14 cellular contexts compared by ENCODE assay signal in genomic region chr4:78567502-78568075, GRCh38. TPM values are rescaled to one million over a fixed set of nuclear protein-coding genes. Genes with fewer than 3 reads are reported as not detected.
A peak's percentile ranks its signal among the peaks of the same experiment; 100 is the strongest.
DNase-seq lines count a peak whose midpoint lies in the region; ATAC-seq, FAIRE-seq and TF ChIP-seq lines count a peak whose summit lies in the region.
"Had no signal": no experiment of that assay in that cellular context is flagged by ENCODE, and none has a peak within 500 bp of the region (broad histone marks: within the 10 kb centered on the region; RNA-seq: fewer than 3 reads in every experiment).

No MANE protein-coding gene starts in this region.

- H3K9me3 ChIP-seq in pancreas, result no peaks in the 10 kb centered on the region
- H3K9me3 ChIP-seq: Peyer's patch had no signal

- 94 to 96% methylated on average over 2 of the region's 2 CpGs for WGBS in pancreas, 2 donors

- FAIRE-seq in GM18507 (lab: Jason Lieb, UNC) (peak; percentile 18), pancreas (lab: Jason Lieb, UNC) (no peak)

- peaks cover 0 to 17% (median 12%) of the 10 kb centered on the region in 3 donors for H3K4me1 ChIP-seq in pancreas

- H3K27ac ChIP-seq in pancreas, result peak overlapping the region in 3 of 4 donors; percentile 0 to 58 (median 47)
- H3K27ac ChIP-seq: Peyer's patch had no signal

- no peaks in the 10 kb centered on the region for H3K36me3 Mint-ChIP-seq in chondrocyte (ENCODE audit: low read depth)
- H3K36me3 Mint-ChIP-seq: natural killer cell treated with Interleukin-12 subunit alpha and Interleukin-12 subunit beta and Interleukin-15 and Interleukin-18, amount 100 ng/mL, for 72 hours had no signal

- intact Hi-C loops in pancreas (cut with DNase I), result no loop called here

- peak; percentile 2 for ATAC-seq in HG03354 (IDR thresholded peaks at IDR 0.05; ENCODE audit: poor library complexity, severe bottlenecking, unreplicated experiment)
- no peak for ATAC-seq in pancreas
- ATAC-seq in HG03045 (IDR thresholded peaks at IDR 0.05; ENCODE audit: unreplicated experiment), result no peak

- DNase-seq in GM18507 (ENCODE audit: extremely low spot score, insufficient read length, low read depth), result no peak
- DNase-seq in chondrocyte (ENCODE audit: low spot score), result no peak
- DNase-seq in pancreas, result no peak
- DNase-seq in NCI-H1436 treated with DMSO at 0.1 percent for 48 hours (lab: John Stamatoyannopoulos, UW), result no peak
- DNase-seq in middle frontal gyrus (ENCODE audit: extremely low spot score, low spot score), result no peak
- DNase-seq in activated effector memory CD4-positive, alpha-beta T cell treated with Interleukin-2 at 50 U/mL for 16 hours, result no peak
- DNase-seq: activated B cell treated with CpG ODN at 0.5 μM for 24 hours, activated gamma-delta T cell treated with Interleukin-2 at 50 U/mL for 16 hours, NCI-H2171, NCI-H748 treated with DMSO at 0.1 percent for 48 hours, Peyer's patch had no signal

- H3K27ac Mint-ChIP-seq in chondrocyte (ENCODE audit: unreplicated experiment), result peak overlapping the region; percentile 41
- H3K27ac Mint-ChIP-seq: activated B cell treated with CpG ODN at 0.5 μM for 24 hours; natural killer cell treated with Interleukin-12 subunit alpha and Interleukin-12 subunit beta and Interleukin-15 and Interleukin-18, amount 100 ng/mL, for 72 hours had no signal

- no peaks in the 10 kb centered on the region for H3K36me3 ChIP-seq in pancreas
- H3K36me3 ChIP-seq: Peyer's patch had no signal

- no peaks in the 10 kb centered on the region for H3K27me3 ChIP-seq in pancreas
- H3K27me3 ChIP-seq: Peyer's patch had no signal

- no peak overlapping the region for H3K4me3 ChIP-seq in pancreas
- H3K4me3 ChIP-seq: Peyer's patch had no signal

- H3K27me3 Mint-ChIP-seq in chondrocyte (ENCODE audit: low read depth), result no peaks in the 10 kb centered on the region

- no peak for TF ChIP-seq CTCF in chondrocyte (IDR thresholded peaks at IDR 0.05)
- no peak for TF ChIP-seq CTCF in pancreas (IDR thresholded peaks at IDR 0.05)

- H3K4me1 Mint-ChIP-seq in chondrocyte (ENCODE audit: low read depth), result peaks cover 70% of the 10 kb centered on the region
- H3K4me1 Mint-ChIP-seq: activated B cell treated with CpG ODN at 0.5 μM for 24 hours had no signal

- H3K9me3 Mint-ChIP-seq in chondrocyte (ENCODE audit: low read depth), result no peaks in the 10 kb centered on the region
- H3K9me3 Mint-ChIP-seq: activated B cell treated with CpG ODN at 0.5 μM for 24 hours; natural killer cell treated with Interleukin-12 subunit alpha and Interleukin-12 subunit beta and Interleukin-15 and Interleukin-18, amount 100 ng/mL, for 72 hours had no signal

- H3K4me3 Mint-ChIP-seq in chondrocyte (ENCODE audit: unreplicated experiment), result no peak overlapping the region
- H3K4me3 Mint-ChIP-seq: activated B cell treated with CpG ODN at 0.5 μM for 24 hours; natural killer cell treated with Interleukin-12 subunit alpha and Interleukin-12 subunit beta and Interleukin-15 and Interleukin-18, amount 100 ng/mL, for 72 hours had no signal

RNA-seq across cellular contexts. Expression of gene ANXA3, which starts 16.0 kb away (rescaled TPM):
- total RNA-seq in chondrocyte (3.7 to 22.0 TPM (median 21.9 TPM) in 3 replicates), pancreas (10 to 100 TPM; 18.7 to 53.3 (median 22.0) TPM)
- polyA plus RNA-seq in pancreas, result 10 to 100 TPM; 52.2 to 64.8 TPM
